In the genomic region with DNA sequence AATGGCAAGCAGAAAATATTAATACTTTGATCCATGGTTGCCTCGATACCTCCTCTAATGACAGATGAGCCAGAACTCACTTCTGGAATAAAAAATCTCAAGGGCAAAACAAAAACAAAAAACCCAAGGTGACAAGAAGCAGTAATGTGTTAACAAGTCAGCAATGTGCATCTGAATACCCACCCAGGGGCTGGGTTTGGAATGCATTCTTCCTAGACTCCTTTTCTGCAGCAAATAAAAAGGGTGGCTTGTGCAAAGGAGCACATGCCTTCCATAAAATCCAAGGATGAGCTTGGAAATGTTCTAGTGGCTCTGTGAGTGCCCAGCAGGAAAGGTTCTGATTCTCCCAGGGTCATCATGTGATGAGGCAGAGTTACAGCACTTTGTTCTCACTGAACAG, we compare ENCODE assay signal across 25 cellular contexts.
"Had no signal": no experiment of that assay in that cellular context is flagged by ENCODE, and none has a peak within 500 bp of the region (broad histone marks: within the 10 kb centered on the region; RNA-seq: fewer than 3 reads in every experiment).

No MANE protein-coding gene starts in this region.

- H3K27ac ChIP-seq: heart left ventricle, left lung, pancreas, right atrium auricular region, spleen, suprapubic skin, tibial artery had no signal

- ATAC-seq: heart left ventricle, left lung, pancreas had no signal

- DNase-seq: activated CD4-positive, alpha-beta memory T cell treated with anti-CD3 and anti-CD28 coated beads for 36 hours; activated CD4-positive, alpha-beta T cell treated with anti-CD3 and anti-CD28 coated beads for 4 hours; activated CD8-positive, alpha-beta memory T cell treated with anti-CD3 and anti-CD28 coated beads, Interleukin-2, amount 50 U/mL, for 4 hours; activated effector memory CD4-positive, alpha-beta T cell treated with anti-CD3 and anti-CD28 coated beads, Interleukin-2, amount 50 U/mL, for 16 hours; activated naive CD4-positive, alpha-beta T cell treated with anti-CD3 and anti-CD28 coated beads for 36 hours; activated naive CD8-positive, alpha-beta T cell treated with anti-CD3 and anti-CD28 coated beads for 36 hours; activated T-cell treated with anti-CD3 and anti-CD28 coated beads, Interleukin-2, amount 50 U/mL, for 1 hour; central memory CD4-positive, alpha-beta T cell; heart left ventricle; hypothalamus; left lung; naive B cell; nephron progenitor cell; nucleus accumbens; pancreas; spleen; stimulated activated naive CD4-positive, alpha-beta T cell; T-helper 1 cell; tibial artery had no signal

- H3K36me3 ChIP-seq: left lung, pancreas, right atrium auricular region, spleen, suprapubic skin, tibial artery had no signal

- H3K27me3 ChIP-seq: heart left ventricle, left lung, pancreas, right atrium auricular region, spleen, suprapubic skin, tibial artery had no signal

- H3K4me3 ChIP-seq: heart left ventricle, left lung, lung, pancreas, right atrium auricular region, spleen, suprapubic skin, tibial artery had no signal

- H3K9me3 ChIP-seq: heart left ventricle, left lung, pancreas, right atrium auricular region, spleen, suprapubic skin, tibial artery had no signal

- H3K4me1 ChIP-seq: left lung, pancreas, suprapubic skin, tibial artery had no signal

- FAIRE-seq: astrocyte, endothelial cell of umbilical vein, islet of Langerhans, pancreas had no signal
